8 cellular contexts compared by ENCODE assay signal in genomic region chr9:128881884-128882676, GRCh38. TPM values are rescaled to one million over a fixed set of nuclear protein-coding genes. Genes with fewer than 3 reads are reported as not detected.
DNase-seq lines count a peak whose midpoint lies in the region; ATAC-seq and TF ChIP-seq lines count a peak whose summit lies in the region.

Gene KYAT1 (minus strand): TSS chr9:128881950. CDS start chr9:128845405, 36,545 bp downstream.
Gene LRRC8A (plus strand): TSS chr9:128882133. CDS start chr9:128907165, 25,032 bp downstream.

- intact Hi-C loops in spleen (cut with DNase I; ENCODE audit: low total_unique reads): no loop called here

- peak in 6 of 11 experiments; percentile 25 to 51 (median 33) for TF ChIP-seq CTCF in spleen (IDR thresholded peaks at IDR 0.05 in 8 of 11, conservative IDR thresholded peaks at IDR 0.05 in 3 of 11)

- 0 to 2% (median 1%) methylated on average over 42 to 70 of the region's 70 CpGs for WGBS in spleen, 5 donors

- DNase-seq in AG20443 (ENCODE audit: low spot score) (peak; percentile 98), NCI-H446 (lab: John Stamatoyannopoulos, UW) (peak; percentile 79 to 92), inferior parietal cortex (ENCODE audit: extremely low spot score) (peak; percentile 97), spleen (peak; percentile 100)
- peak; percentile 98 for DNase-seq in activated CD4-positive, CD25-positive, alpha-beta regulatory T cell treated with anti-CD3 and anti-CD28 coated beads, Interleukin-2, amount 50 U/mL, for 16 hours (ENCODE audit: low read depth, low spot score)
- DNase-seq in central memory CD4-positive, alpha-beta T cell: peak; percentile 97

- no peaks in the 10 kb centered on the region for H3K9me3 ChIP-seq in spleen

- peak within 1 kb of the TSS; percentile 93 to 98 (median 96) for H3K27ac ChIP-seq in spleen

- H3K36me3 ChIP-seq in spleen: peaks cover 0 to 22% (median 17%) of the 10 kb centered on the region in 6 donors

- peak within 1 kb of the TSS; percentile 84 to 94 (median 92) for H3K4me3 ChIP-seq in spleen

- peak in 2 of 3 donors; percentile 59 to 71 for TF ChIP-seq POLR2A in spleen (IDR thresholded peaks at IDR 0.05)

- no peaks in the 10 kb centered on the region for H3K27me3 ChIP-seq in spleen (replicated peaks in 1 of 7)

- peak; percentile 77 for ATAC-seq in GM19043 (IDR thresholded peaks at IDR 0.05; ENCODE audit: low read depth, unreplicated experiment)
- ATAC-seq in HG03354 (IDR thresholded peaks at IDR 0.05; ENCODE audit: poor library complexity, severe bottlenecking, unreplicated experiment): peak; percentile 89

- H3K4me1 ChIP-seq in spleen: peaks cover 16 to 72% (median 49%) of the 10 kb centered on the region in 6 donors

RNA-seq across cellular contexts. Expression of gene KYAT1, which starts in this region (rescaled TPM):
- 1 to 10 TPM; 4.7 to 8.7 (median 6.4) TPM for total RNA-seq in spleen
- 10 to 100 TPM in 1 of 3 donors, 1 to 10 TPM in 2; 6.6 to 19.9 (median 7.9) TPM for polyA plus RNA-seq in spleen

RNA-seq across cellular contexts. Expression of gene LRRC8A, which starts in this region (rescaled TPM):
- total RNA-seq in spleen: 10 to 100 TPM; 22.8 to 59.0 (median 39.1) TPM
- 10 to 100 TPM in 1 of 3 donors, 1 to 10 TPM in 2; 3.5 to 10.3 (median 5.8) TPM for polyA plus RNA-seq in spleen

Comparison
In these comparisons a context has a peak if more than half of its experiments do, and no peak if none do; other contexts are left out.
1. Peak in every context shown above with its lines: DNase-seq, ATAC-seq, H3K4me3 ChIP-seq and H3K27ac ChIP-seq.